9 cellular contexts compared by ENCODE assay signal in the genomic region with DNA sequence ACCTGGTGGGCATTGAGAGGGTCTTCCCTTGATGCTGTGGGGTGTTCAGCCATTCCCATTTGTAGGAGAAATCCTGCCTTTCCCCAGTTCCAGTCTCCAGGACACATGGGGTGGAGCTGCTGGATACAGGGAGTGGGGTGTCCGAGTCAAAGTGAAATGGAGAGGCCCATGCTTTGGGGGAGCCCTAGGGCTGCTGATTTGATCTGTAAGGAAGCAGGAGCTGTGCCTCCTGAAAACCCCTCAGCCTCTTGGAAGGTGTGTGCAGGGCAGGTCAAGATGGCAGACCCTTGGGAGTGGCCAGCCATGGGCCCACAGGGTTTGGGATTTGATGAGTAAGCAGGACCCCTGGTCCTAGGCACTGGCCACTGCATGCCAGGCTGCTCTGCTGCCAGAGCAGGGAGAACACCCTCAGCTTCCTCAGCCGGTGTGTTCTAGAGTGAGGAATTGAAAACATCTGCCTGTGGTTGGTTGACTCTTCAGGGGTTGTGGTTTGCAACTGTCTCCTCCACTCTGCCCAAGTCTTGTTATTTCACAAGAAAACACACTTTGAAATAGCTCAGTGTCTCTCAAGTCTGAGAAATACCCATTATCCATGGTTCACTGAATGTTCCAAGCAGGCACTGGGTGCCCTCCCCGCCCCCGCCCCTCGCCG.
DNase-seq lines count a peak whose midpoint lies in the region; ATAC-seq lines count a peak whose summit lies in the region.
"Had no signal": no experiment of that assay in that cellular context is flagged by ENCODE, and none has a peak within 500 bp of the region (broad histone marks: within the 10 kb centered on the region; RNA-seq: fewer than 3 reads in every experiment).

No MANE protein-coding gene starts in this region.

- H3K4me3 Mint-ChIP-seq in stimulated activated memory B cell treated with anti-CD40 and anti-IgM and Interleukin-4, amounts not matched to agents 10 μg/mL and 1 μg/mL and 100 μg/mL, for 72 hours = no peak overlapping the region

- H3K4me1 Mint-ChIP-seq in stimulated activated memory B cell treated with anti-CD40 and anti-IgM and Interleukin-4, amounts not matched to agents 10 μg/mL and 1 μg/mL and 100 μg/mL, for 72 hours = peaks cover 6% of the 10 kb centered on the region

- H3K36me3 Mint-ChIP-seq in stimulated activated memory B cell treated with anti-CD40 and anti-IgM and Interleukin-4, amounts not matched to agents 10 μg/mL and 1 μg/mL and 100 μg/mL, for 72 hours = peaks cover 83% of the 10 kb centered on the region

- no peaks in the 10 kb centered on the region for H3K27me3 Mint-ChIP-seq in stimulated activated memory B cell treated with anti-CD40 and anti-IgM and Interleukin-4, amounts not matched to agents 10 μg/mL and 1 μg/mL and 100 μg/mL, for 72 hours

- no peaks in the 10 kb centered on the region for H3K9me3 Mint-ChIP-seq in stimulated activated memory B cell treated with anti-CD40 and anti-IgM and Interleukin-4, amounts not matched to agents 10 μg/mL and 1 μg/mL and 100 μg/mL, for 72 hours

- H3K27ac Mint-ChIP-seq in stimulated activated memory B cell treated with anti-CD40 and anti-IgM and Interleukin-4, amounts not matched to agents 10 μg/mL and 1 μg/mL and 100 μg/mL, for 72 hours = peak overlapping the region; percentile 35

- DNase-seq in DMS79 (lab: John Stamatoyannopoulos, UW) (peak; percentile 32), DMS79 treated with DMSO at 0.1 percent for 48 hours (lab: John Stamatoyannopoulos, UW) (no peak), astrocyte of the hippocampus (ENCODE audit: low read depth, low spot score) (peak; percentile 59), cerebellar cortex (ENCODE audit: low spot score) (no peak), DMS 273 treated with DMSO at 0.1 percent for 48 hours (lab: John Stamatoyannopoulos, UW) (no peak), dedifferentiated amniotic fluid mesenchymal stem cell (ENCODE audit: extremely low spot score) (no peak)

- peak; percentile 58 for ATAC-seq in HG03469 (IDR thresholded peaks at IDR 0.05; ENCODE audit: unreplicated experiment)
- peak; percentile 93 for ATAC-seq in stimulated activated memory B cell treated with anti-CD40 and anti-IgM and Interleukin-4, amounts not matched to agents 10 μg/mL and 1 μg/mL and 100 μg/mL, for 72 hours
- ATAC-seq: HCT116 had no signal

Comparison
In these comparisons a context has a peak if more than half of its experiments do, and no peak if none do; other contexts are left out.
1. DNase-seq: peak in DMS79 (single experiment) and astrocyte of the hippocampus (single experiment); none in DMS79 treated with DMSO at 0.1 percent for 48 hours (single experiment), cerebellar cortex (single experiment), DMS 273 treated with DMSO at 0.1 percent for 48 hours (single experiment) and dedifferentiated amniotic fluid mesenchymal stem cell (single experiment).